9 cellular contexts compared by ENCODE assay signal in genomic region chr1:92563457-92564216, GRCh38.
DNase-seq lines count a peak whose midpoint lies in the region; ATAC-seq and TF ChIP-seq lines count a peak whose summit lies in the region.
"Had no signal": no experiment of that assay in that cellular context is flagged by ENCODE, and none has a peak within 500 bp of the region (broad histone marks: within the 10 kb centered on the region; RNA-seq: fewer than 3 reads in every experiment).

No MANE protein-coding gene starts in this region.

- H3K27ac Mint-ChIP-seq in activated CD8-positive, alpha-beta T cell treated with anti-CD3 and anti-CD28 coated beads for 36 hours = no peak overlapping the region
- H3K27ac Mint-ChIP-seq: activated naive CD8-positive, alpha-beta T cell had no signal

- no peaks in the 10 kb centered on the region for H3K27me3 Mint-ChIP-seq in activated CD8-positive, alpha-beta T cell treated with anti-CD3 and anti-CD28 coated beads for 36 hours
- H3K27me3 Mint-ChIP-seq: activated naive CD8-positive, alpha-beta T cell had no signal

- CTCF ChIA-PET in activated CD8-positive, alpha-beta T cell treated with anti-CD3 and anti-CD28 coated beads for 36 hours (lab: Charles Lee) = interaction anchor here (0.7 to 1.8 kb wide), 4 partner anchors 9 to 466 kb away, joined by 3 to 4 read pairs (median 3); no protein-coding TSS in a partner anchor

- no peak for DNase-seq in activated CD8-positive, alpha-beta T cell treated with anti-CD3 and anti-CD28 coated beads for 36 hours
- DNase-seq in NCI-H1105 (lab: John Stamatoyannopoulos, UW) (no peak), T1000 (lab: John Stamatoyannopoulos, UW) (no peak), AG20443 (ENCODE audit: low spot score) (no peak)
- DNase-seq in stimulated activated naive CD4-positive, alpha-beta T cell (lab: John Stamatoyannopoulos, UW) = no peak

- peaks cover 30% of the 10 kb centered on the region for H3K4me1 Mint-ChIP-seq in activated CD8-positive, alpha-beta T cell treated with anti-CD3 and anti-CD28 coated beads for 36 hours (ENCODE audit: low read depth)

- intact Hi-C loops in activated CD8-positive, alpha-beta T cell treated with anti-CD3 and anti-CD28 coated beads for 36 hours (cut with micrococcal nuclease) = no loop called here

- no peak for TF ChIP-seq CTCF in activated CD8-positive, alpha-beta T cell treated with anti-CD3 and anti-CD28 coated beads for 36 hours (IDR thresholded peaks at IDR 0.05)

- POLR2A ChIA-PET in activated CD8-positive, alpha-beta T cell treated with anti-CD3 and anti-CD28 coated beads for 36 hours (lab: Charles Lee) = interaction anchor here (0.6 to 0.9 kb wide), 2 partner anchors 11 to 20 kb away, joined by 3 to 4 read pairs; no protein-coding TSS in a partner anchor

- no peak overlapping the region for H3K4me3 Mint-ChIP-seq in activated CD8-positive, alpha-beta T cell treated with anti-CD3 and anti-CD28 coated beads for 36 hours
- H3K4me3 Mint-ChIP-seq: activated naive CD8-positive, alpha-beta T cell had no signal

- H3K9me3 Mint-ChIP-seq in activated CD8-positive, alpha-beta T cell treated with anti-CD3 and anti-CD28 coated beads for 36 hours = no peaks in the 10 kb centered on the region

- peaks cover 48% of the 10 kb centered on the region for H3K36me3 Mint-ChIP-seq in activated CD8-positive, alpha-beta T cell treated with anti-CD3 and anti-CD28 coated beads for 36 hours (ENCODE audit: low read depth)

- ATAC-seq in GM18520 (IDR thresholded peaks at IDR 0.05; ENCODE audit: unreplicated experiment) (peak; percentile 99), GM21381 (IDR thresholded peaks at IDR 0.05; ENCODE audit: unreplicated experiment) (peak; percentile 92), HG03139 (IDR thresholded peaks at IDR 0.05; ENCODE audit: unreplicated experiment) (peak; percentile 93)
- peak; percentile 31 for ATAC-seq in activated CD8-positive, alpha-beta T cell treated with anti-CD3 and anti-CD28 coated beads for 36 hours

Comparison
In these comparisons a context has a peak if more than half of its experiments do, and no peak if none do; other contexts are left out.
1. ATAC-seq: peak in every context shown above with its lines; median percentile 99 in GM18520; 93 in HG03139; 92 in GM21381; 31 in activated CD8-positive, alpha-beta T cell treated with anti-CD3 and anti-CD28 coated beads for 36 hours.